16 cellular contexts compared by ENCODE assay signal in genomic region chr5:135508496-135509005, GRCh38. TPM values are rescaled to one million over a fixed set of nuclear protein-coding genes. Genes with fewer than 3 reads are reported as not detected.
A peak's percentile ranks its signal among the peaks of the same experiment; 100 is the strongest.
DNase-seq lines count a peak whose midpoint lies in the region; ATAC-seq and TF ChIP-seq lines count a peak whose summit lies in the region.
"Had no signal": no experiment of that assay in that cellular context is flagged by ENCODE, and none has a peak within 500 bp of the region (broad histone marks: within the 10 kb centered on the region; RNA-seq: fewer than 3 reads in every experiment).

No MANE protein-coding gene starts in this region.

- peaks cover 45% of the 10 kb centered on the region for H3K27me3 Mint-ChIP-seq in activated CD8-positive, alpha-beta T cell treated with anti-CD3 and anti-CD28 coated beads for 36 hours
- H3K27me3 Mint-ChIP-seq in activated CD8-positive, alpha-beta T cell treated with anti-CD3 and anti-CD28 coated beads, Interleukin-2, amount 10 ng/mL, durations not matched to agents 7 days and 5 days (ENCODE audit: low read depth): peaks cover 42% of the 10 kb centered on the region

- no peak overlapping the region for H3K4me3 ChIP-seq in heart right ventricle

- TF ChIP-seq CTCF in activated CD8-positive, alpha-beta T cell treated with anti-CD3 and anti-CD28 coated beads for 36 hours (IDR thresholded peaks at IDR 0.05): no peak
- no peak for TF ChIP-seq CTCF in heart right ventricle (IDR thresholded peaks at IDR 0.05)
- no peak for TF ChIP-seq CTCF in GM10248 (IDR thresholded peaks at IDR 0.05; ENCODE audit: control extremely low read depth, extremely low read depth, low read depth, missing control alignments)

- H3K27ac ChIP-seq in heart right ventricle: no peak overlapping the region
- H3K27ac ChIP-seq: KMS-11 had no signal

- ATAC-seq in activated CD8-positive, alpha-beta T cell treated with anti-CD3 and anti-CD28 coated beads for 36 hours: peak; percentile 27
- no peak for ATAC-seq in activated CD8-positive, alpha-beta T cell treated with anti-CD3 and anti-CD28 coated beads, Interleukin-2, amount 10 ng/mL, durations not matched to agents 7 days and 5 days
- ATAC-seq in stimulated activated effector memory CD8-positive, alpha-beta T cell treated with anti-CD3 and anti-CD28 coated beads, Interleukin-12 subunit alpha, Interleukin-12 subunit beta, amount 100 ng/mL, for 72 hours: peak; percentile 32
- no peak for ATAC-seq in heart right ventricle
- ATAC-seq: stimulated activated naive B cell treated with anti-CD40 and anti-IgM and Interleukin-4, amounts not matched to agents 10 μg/mL and 1 μg/mL and 100 μg/mL, for 72 hours had no signal

- no peaks in the 10 kb centered on the region for H3K4me1 ChIP-seq in heart right ventricle

- no peak overlapping the region for H3K27ac Mint-ChIP-seq in activated CD8-positive, alpha-beta T cell treated with anti-CD3 and anti-CD28 coated beads for 36 hours
- no peak overlapping the region for H3K27ac Mint-ChIP-seq in activated CD8-positive, alpha-beta T cell treated with anti-CD3 and anti-CD28 coated beads, Interleukin-2, amount 10 ng/mL, durations not matched to agents 7 days and 5 days
- H3K27ac Mint-ChIP-seq in stimulated activated effector memory CD8-positive, alpha-beta T cell treated with anti-CD3 and anti-CD28 coated beads, Interleukin-12 subunit alpha, Interleukin-12 subunit beta, amount 100 ng/mL, for 72 hours: no peak overlapping the region

- H3K4me1 Mint-ChIP-seq in activated CD8-positive, alpha-beta T cell treated with anti-CD3 and anti-CD28 coated beads for 36 hours (ENCODE audit: low read depth): peaks cover 6% of the 10 kb centered on the region
- no peaks in the 10 kb centered on the region for H3K4me1 Mint-ChIP-seq in activated CD8-positive, alpha-beta T cell treated with anti-CD3 and anti-CD28 coated beads, Interleukin-2, amount 10 ng/mL, durations not matched to agents 7 days and 5 days (ENCODE audit: low read depth)
- no peaks in the 10 kb centered on the region for H3K4me1 Mint-ChIP-seq in stimulated activated effector memory CD8-positive, alpha-beta T cell treated with anti-CD3 and anti-CD28 coated beads, Interleukin-12 subunit alpha, Interleukin-12 subunit beta, amount 100 ng/mL, for 72 hours

- no peaks in the 10 kb centered on the region for H3K36me3 Mint-ChIP-seq in activated CD8-positive, alpha-beta T cell treated with anti-CD3 and anti-CD28 coated beads for 36 hours (ENCODE audit: low read depth)
- H3K36me3 Mint-ChIP-seq in activated CD8-positive, alpha-beta T cell treated with anti-CD3 and anti-CD28 coated beads, Interleukin-2, amount 10 ng/mL, durations not matched to agents 7 days and 5 days (ENCODE audit: low read depth): no peaks in the 10 kb centered on the region
- no peaks in the 10 kb centered on the region for H3K36me3 Mint-ChIP-seq in stimulated activated effector memory CD8-positive, alpha-beta T cell treated with anti-CD3 and anti-CD28 coated beads, Interleukin-12 subunit alpha, Interleukin-12 subunit beta, amount 100 ng/mL, for 72 hours
- H3K36me3 Mint-ChIP-seq: stimulated activated naive B cell treated with anti-CD40 and anti-IgM and Interleukin-4, amounts not matched to agents 10 μg/mL and 1 μg/mL and 100 μg/mL, for 72 hours had no signal

- no peak for DNase-seq in activated CD8-positive, alpha-beta T cell treated with anti-CD3 and anti-CD28 coated beads for 36 hours
- no peak for DNase-seq in activated CD8-positive, alpha-beta T cell treated with anti-CD3 and anti-CD28 coated beads, Interleukin-2, amount 10 ng/mL, durations not matched to agents 7 days and 5 days
- DNase-seq in NCI-H2196 (lab: John Stamatoyannopoulos, UW; ENCODE audit: unreplicated experiment) (peak; percentile 34), iPS-NIHi11 (ENCODE audit: low spot score) (peak; percentile 42), NK-92 (lab: John Stamatoyannopoulos, UW; ENCODE audit: unreplicated experiment) (no peak), heart right ventricle (no peak), GM10248 (ENCODE audit: extremely low spot score) (no peak)
- DNase-seq in stimulated activated effector memory CD8-positive, alpha-beta T cell treated with anti-CD3 and anti-CD28 coated beads, Interleukin-12 subunit alpha, Interleukin-12 subunit beta, amount 100 ng/mL, for 72 hours (ENCODE audit: low spot score in 2 of 2): no peak
- DNase-seq: activated CD8-positive, alpha-beta memory T cell treated with anti-CD3 and anti-CD28 coated beads, Interleukin-2, amount 50 U/mL, for 4 hours; aorta; GDM1; stimulated activated naive B cell treated with anti-CD40 and anti-IgM and Interleukin-4, amounts not matched to agents 10 μg/mL and 1 μg/mL and 100 μg/mL, for 72 hours had no signal

- H3K4me3 Mint-ChIP-seq in activated CD8-positive, alpha-beta T cell treated with anti-CD3 and anti-CD28 coated beads for 36 hours: no peak overlapping the region
- no peak overlapping the region for H3K4me3 Mint-ChIP-seq in activated CD8-positive, alpha-beta T cell treated with anti-CD3 and anti-CD28 coated beads, Interleukin-2, amount 10 ng/mL, durations not matched to agents 7 days and 5 days
- H3K4me3 Mint-ChIP-seq in stimulated activated effector memory CD8-positive, alpha-beta T cell treated with anti-CD3 and anti-CD28 coated beads, Interleukin-12 subunit alpha, Interleukin-12 subunit beta, amount 100 ng/mL, for 72 hours: no peak overlapping the region

- intact Hi-C loops in activated CD8-positive, alpha-beta T cell treated with anti-CD3 and anti-CD28 coated beads for 36 hours (cut with micrococcal nuclease): no loop called here
- intact Hi-C loops in heart right ventricle (cut with DNase I): no loop called here

- POLR2A ChIA-PET in activated CD8-positive, alpha-beta T cell treated with anti-CD3 and anti-CD28 coated beads for 36 hours (lab: Charles Lee): no interaction called here
- POLR2A ChIA-PET in activated CD8-positive, alpha-beta T cell treated with anti-CD3 and anti-CD28 coated beads, Interleukin-2, amount 10 ng/mL, durations not matched to agents 7 days and 5 days (lab: Charles Lee): no interaction called here
- POLR2A ChIA-PET in GM10248 (lab: Yijun Ruan, JAX): no interaction called here

- no peaks in the 10 kb centered on the region for H3K9me3 Mint-ChIP-seq in activated CD8-positive, alpha-beta T cell treated with anti-CD3 and anti-CD28 coated beads for 36 hours
- no peaks in the 10 kb centered on the region for H3K9me3 Mint-ChIP-seq in activated CD8-positive, alpha-beta T cell treated with anti-CD3 and anti-CD28 coated beads, Interleukin-2, amount 10 ng/mL, durations not matched to agents 7 days and 5 days (ENCODE audit: insufficient read depth)
- no peaks in the 10 kb centered on the region for H3K9me3 Mint-ChIP-seq in stimulated activated effector memory CD8-positive, alpha-beta T cell treated with anti-CD3 and anti-CD28 coated beads, Interleukin-12 subunit alpha, Interleukin-12 subunit beta, amount 100 ng/mL, for 72 hours
- H3K9me3 Mint-ChIP-seq: stimulated activated naive B cell treated with anti-CD40 and anti-IgM and Interleukin-4, amounts not matched to agents 10 μg/mL and 1 μg/mL and 100 μg/mL, for 72 hours had no signal

- peaks cover 0 to 85% (median 75%) of the 10 kb centered on the region in 7 donors for H3K27me3 ChIP-seq in heart right ventricle

- H3K36me3 ChIP-seq in heart right ventricle: no peaks in the 10 kb centered on the region

- CTCF ChIA-PET in activated CD8-positive, alpha-beta T cell treated with anti-CD3 and anti-CD28 coated beads for 36 hours (lab: Charles Lee): interaction anchor here (1.7 kb wide), 1 partner anchor 43 kb away, joined by 7 read pairs; no protein-coding TSS in a partner anchor
- CTCF ChIA-PET in activated CD8-positive, alpha-beta T cell treated with anti-CD3 and anti-CD28 coated beads, Interleukin-2, amount 10 ng/mL, durations not matched to agents 7 days and 5 days (lab: Charles Lee): no interaction called here
- CTCF ChIA-PET in GM10248 (lab: Yijun Ruan, JAX): interaction anchor here (1.2 to 2.3 kb wide), 5 partner anchors 9 to 56 kb away, joined by 3 to 8 read pairs (median 4); no protein-coding TSS in a partner anchor

- WGBS in heart right ventricle, 2 donors: 5 to 7% methylated on average over 16 of the region's 16 CpGs

- H3K9me3 ChIP-seq in heart right ventricle: no peaks in the 10 kb centered on the region

RNA-seq across cellular contexts. Expression of gene NEUROG1, which starts 27.2 kb away (rescaled TPM):
- total RNA-seq in activated CD8-positive, alpha-beta T cell treated with anti-CD3 and anti-CD28 coated beads for 36 hours: not detected
- not detected for total RNA-seq in activated CD8-positive, alpha-beta T cell treated with anti-CD3 and anti-CD28 coated beads, Interleukin-2, amount 10 ng/mL, durations not matched to agents 7 days and 5 days
- not detected for total RNA-seq in heart right ventricle
- not detected for polyA plus RNA-seq in heart right ventricle
- total RNA-seq: aorta; endothelial cell of umbilical vein; OCI-LY7; T-helper 2 cell treated with Interferon-gamma antibody and Interleukin-4, amounts not matched to agents 100 ng/mL and 5 ng/mL, for 36 hours had no signal
- polyA plus RNA-seq: aorta, endothelial cell of umbilical vein had no signal

RNA-seq across cellular contexts. Expression of gene TIFAB, which starts 56.4 kb away (rescaled TPM):
- total RNA-seq in activated CD8-positive, alpha-beta T cell treated with anti-CD3 and anti-CD28 coated beads for 36 hours: not detected
- total RNA-seq in activated CD8-positive, alpha-beta T cell treated with anti-CD3 and anti-CD28 coated beads, Interleukin-2, amount 10 ng/mL, durations not matched to agents 7 days and 5 days: not detected
- total RNA-seq in heart right ventricle: 1 to 10 TPM in 1 of 10 donors, under 1 TPM in 2, not detected in 7; 0.04 to 1.7 (median 0.05) TPM
- under 1 TPM in 1 of 2 donors, not detected in 1; under 0.01 TPM for polyA plus RNA-seq in heart right ventricle
- total RNA-seq: endothelial cell of umbilical vein; OCI-LY7; T-helper 2 cell treated with Interferon-gamma antibody and Interleukin-4, amounts not matched to agents 100 ng/mL and 5 ng/mL, for 36 hours had no signal
- polyA plus RNA-seq: aorta, endothelial cell of umbilical vein had no signal

Comparison
In these comparisons a context has a peak if more than half of its experiments do, and no peak if none do; other contexts are left out.
1. ATAC-seq: peak in activated CD8-positive, alpha-beta T cell treated with anti-CD3 and anti-CD28 coated beads for 36 hours (single experiment) and stimulated activated effector memory CD8-positive, alpha-beta T cell treated with anti-CD3 and anti-CD28 coated beads, Interleukin-12 subunit alpha, Interleukin-12 subunit beta, amount 100 ng/mL, for 72 hours (single experiment); none in activated CD8-positive, alpha-beta T cell treated with anti-CD3 and anti-CD28 coated beads, Interleukin-2, amount 10 ng/mL, durations not matched to agents 7 days and 5 days (single experiment) and heart right ventricle (0 of 8).
2. DNase-seq: peak in NCI-H2196 (single experiment) and iPS-NIHi11 (single experiment); none in activated CD8-positive, alpha-beta T cell treated with anti-CD3 and anti-CD28 coated beads for 36 hours (single experiment), activated CD8-positive, alpha-beta T cell treated with anti-CD3 and anti-CD28 coated beads, Interleukin-2, amount 10 ng/mL, durations not matched to agents 7 days and 5 days (single experiment), stimulated activated effector memory CD8-positive, alpha-beta T cell treated with anti-CD3 and anti-CD28 coated beads, Interleukin-12 subunit alpha, Interleukin-12 subunit beta, amount 100 ng/mL, for 72 hours (0 of 2), NK-92 (single experiment), heart right ventricle (0 of 2) and GM10248 (single experiment).